11 cellular contexts compared by ENCODE assay signal in genomic region chr20:33372993-33373441, GRCh38. TPM values are rescaled to one million over a fixed set of nuclear protein-coding genes. Genes with fewer than 3 reads are reported as not detected.
DNase-seq lines count a peak whose midpoint lies in the region; ATAC-seq and TF ChIP-seq lines count a peak whose summit lies in the region.
"Had no signal": no experiment of that assay in that cellular context is flagged by ENCODE, and none has a peak within 500 bp of the region (broad histone marks: within the 10 kb centered on the region; RNA-seq: fewer than 3 reads in every experiment).

No MANE protein-coding gene starts in this region.

- H3K9me3 ChIP-seq in HEK293 (ENCODE audit: control insufficient read depth, insufficient read depth, low read depth, low read length): no peaks in the 10 kb centered on the region

- TF ChIP-seq CTCF in AG04449 (IDR thresholded peaks at IDR 0.05; ENCODE audit: insufficient read depth, low read length, missing control alignments) (no peak), HEK293 (tag by site-specific recombination; IDR thresholded peaks at IDR 0.05) (no peak), GM10266 (IDR thresholded peaks at IDR 0.05; ENCODE audit: control insufficient read depth, insufficient read depth, low read depth, missing control alignments) (no peak)

- H3K4me3 Mint-ChIP-seq in activated naive CD8-positive, alpha-beta T cell treated with anti-CD3 and anti-CD28 coated beads for 36 hours: no peak overlapping the region

- DNase-seq in AG04449 (ENCODE audit: low read depth, low spot score): peak; percentile 24
- no peak for DNase-seq in activated naive CD8-positive, alpha-beta T cell treated with anti-CD3 and anti-CD28 coated beads for 36 hours
- DNase-seq in left lobe of liver (ENCODE audit: low spot score): no peak
- no peak for DNase-seq in ecto neural progenitor cell (ENCODE audit: low spot score)
- DNase-seq in GM10266 (ENCODE audit: extremely low spot score): no peak
- no peak for DNase-seq in NCI-H446 treated with DMSO at 0.1 percent for 48 hours (lab: John Stamatoyannopoulos, UW)
- DNase-seq: activated naive CD4-positive, alpha-beta T cell; DMS 273 treated with DMSO at 0.1 percent for 48 hours; stimulated activated CD8-positive, alpha-beta memory T cell treated with anti-CD3 and anti-CD28 coated beads, Interleukin-4, amount 100 ng/mL, for 48 hours had no signal

- no peaks in the 10 kb centered on the region for H3K4me1 ChIP-seq in HEK293 (ENCODE audit: control insufficient read depth, insufficient read depth, low read length)

- peaks cover 17% of the 10 kb centered on the region for H3K36me3 Mint-ChIP-seq in activated naive CD8-positive, alpha-beta T cell treated with anti-CD3 and anti-CD28 coated beads for 36 hours

- CTCF ChIA-PET in AG04449 (lab: Yijun Ruan, JAX): interaction anchor here (1.0 kb wide), 1 partner anchor 295 kb away, joined by 4 read pairs; no protein-coding TSS in a partner anchor
- CTCF ChIA-PET in HEK293 (lab: Yijun Ruan, JAX): no interaction called here

- no peaks in the 10 kb centered on the region for H3K27me3 Mint-ChIP-seq in activated naive CD8-positive, alpha-beta T cell treated with anti-CD3 and anti-CD28 coated beads for 36 hours

- H3K4me3 ChIP-seq in AG04449 (ENCODE audit: low read depth, low read length) (no peak overlapping the region), HEK293 (ENCODE audit: low read depth, low read length) (no peak overlapping the region)

- peaks cover 10% of the 10 kb centered on the region for H3K4me1 Mint-ChIP-seq in activated naive CD8-positive, alpha-beta T cell treated with anti-CD3 and anti-CD28 coated beads for 36 hours

- no peak overlapping the region for H3K27ac ChIP-seq in HEK293 (ENCODE audit: extremely low read depth, low read depth, low read length)

- peak overlapping the region; percentile 43 for H3K27ac Mint-ChIP-seq in activated naive CD8-positive, alpha-beta T cell treated with anti-CD3 and anti-CD28 coated beads for 36 hours

- POLR2A ChIA-PET in AG04449 (lab: Yijun Ruan, JAX) (no interaction called here), HEK293 (lab: Yijun Ruan, JAX) (no interaction called here)

- ATAC-seq in left lobe of liver (peak; percentile 40), GM21390 (IDR thresholded peaks at IDR 0.05; ENCODE audit: unreplicated experiment) (no peak)

- no peaks in the 10 kb centered on the region for H3K9me3 Mint-ChIP-seq in activated naive CD8-positive, alpha-beta T cell treated with anti-CD3 and anti-CD28 coated beads for 36 hours

- H3K36me3 ChIP-seq in HEK293 (ENCODE audit: control insufficient read depth in 2 of 2, insufficient read depth in 1 of 2, low read length in 2 of 2): peaks cover 27 to 63% of the 10 kb centered on the region in 2 experiments; a peak in 2 of 3 replicates

TF ChIP-seq in HEK293, 187 proteins besides CTCF, POLR2A, EP300 and RAD21:
- TF ChIP-seq ZNF510 (tag by site-specific recombination; IDR thresholded peaks at IDR 0.05; ENCODE audit: insufficient replicate concordance) (no peak), ZSCAN4 (tag by site-specific recombination; IDR thresholded peaks at IDR 0.05) (peak; percentile 96)

RNA-seq across cellular contexts. Expression of gene CDK5RAP1, which starts 28.3 kb away (rescaled TPM):
- total RNA-seq in activated naive CD8-positive, alpha-beta T cell treated with anti-CD3 and anti-CD28 coated beads for 36 hours: 10 to 100 TPM; 41.0 to 42.3 TPM
- 17.0 TPM for total RNA-seq in left lobe of liver
